Comparison of ENCODE assay signal across 1 cellular context in genomic region chr1:168419746-168420145, GRCh38.
TF ChIP-seq lines count a peak whose summit lies in the region.

No MANE protein-coding gene starts in this region.

TF ChIP-seq in Ishikawa, 13 proteins besides CTCF, POLR2A, EP300 and RAD21:
- TF ChIP-seq REST (IDR thresholded peaks at IDR 0.05; ENCODE audit: low read depth) (peak; percentile 38; the same call in 1 of the 2 replicates), CEBPB (IDR thresholded peaks at IDR 0.05) (no peak)
